In the genomic region with DNA sequence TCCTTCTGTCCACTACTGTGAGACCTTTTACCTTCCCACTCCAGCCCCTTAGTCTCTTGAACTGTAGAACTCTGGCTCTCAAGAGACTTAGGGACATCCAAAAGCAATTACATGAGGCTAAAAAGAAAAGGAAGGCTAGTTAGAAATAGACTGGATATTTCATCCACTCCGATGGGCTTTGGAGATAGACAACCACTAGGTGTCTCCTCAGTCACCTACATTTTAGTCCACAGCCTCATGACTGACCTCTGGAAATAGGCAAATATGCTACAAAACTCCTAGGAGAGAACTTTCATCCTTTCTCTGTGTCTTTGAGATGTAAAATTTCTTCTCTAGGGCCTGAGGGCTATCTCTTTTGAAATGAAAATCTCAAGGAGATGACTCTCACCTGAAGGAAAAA, we compare ENCODE assay signal across 1 cellular context.
TF ChIP-seq lines count a peak whose summit lies in the region.

No MANE protein-coding gene starts in this region.

TF ChIP-seq in HepG2, 621 proteins besides CTCF, POLR2A, EP300 and RAD21 (continued from another document):
- TF ChIP-seq FOSL2 (CRISPR knock-in tag; IDR thresholded peaks at IDR 0.05) (no peak), FOXC1 (CRISPR knock-in tag; IDR thresholded peaks at IDR 0.05; ENCODE audit: borderline replicate concordance) (no peak), AGO2 (optimal IDR thresholded peaks at IDR 0.05; ENCODE audit: low read depth, low read length) (no peak), ZMYM3 (CRISPR knock-in tag; IDR thresholded peaks at IDR 0.05) (no peak), STAG1 (CRISPR knock-in tag; IDR thresholded peaks at IDR 0.05) (peak; percentile 61), YEATS4 (CRISPR knock-in tag; IDR thresholded peaks at IDR 0.05; ENCODE audit: borderline replicate concordance) (no peak), SMC3 (IDR thresholded peaks at IDR 0.05; ENCODE audit: low read length) (peak; percentile 51), CENPBD1 (CRISPR knock-in tag; IDR thresholded peaks at IDR 0.05; ENCODE audit: borderline replicate concordance, low read depth) (no peak), ZNF24 (IDR thresholded peaks at IDR 0.05) (0 out of 2 replicates have a peak, but pooled peaks have one; percentile 34), KDM5B (CRISPR knock-in tag; IDR thresholded peaks at IDR 0.05; ENCODE audit: borderline replicate concordance) (no peak), ZSCAN30 (CRISPR knock-in tag; IDR thresholded peaks at IDR 0.05) (no peak), ZNF615 (CRISPR knock-in tag; IDR thresholded peaks at IDR 0.05; ENCODE audit: borderline replicate concordance) (no peak), KLF9 (CRISPR knock-in tag; IDR thresholded peaks at IDR 0.05; ENCODE audit: low read depth) (no peak)
- TF ChIP-seq, protein P1, sequence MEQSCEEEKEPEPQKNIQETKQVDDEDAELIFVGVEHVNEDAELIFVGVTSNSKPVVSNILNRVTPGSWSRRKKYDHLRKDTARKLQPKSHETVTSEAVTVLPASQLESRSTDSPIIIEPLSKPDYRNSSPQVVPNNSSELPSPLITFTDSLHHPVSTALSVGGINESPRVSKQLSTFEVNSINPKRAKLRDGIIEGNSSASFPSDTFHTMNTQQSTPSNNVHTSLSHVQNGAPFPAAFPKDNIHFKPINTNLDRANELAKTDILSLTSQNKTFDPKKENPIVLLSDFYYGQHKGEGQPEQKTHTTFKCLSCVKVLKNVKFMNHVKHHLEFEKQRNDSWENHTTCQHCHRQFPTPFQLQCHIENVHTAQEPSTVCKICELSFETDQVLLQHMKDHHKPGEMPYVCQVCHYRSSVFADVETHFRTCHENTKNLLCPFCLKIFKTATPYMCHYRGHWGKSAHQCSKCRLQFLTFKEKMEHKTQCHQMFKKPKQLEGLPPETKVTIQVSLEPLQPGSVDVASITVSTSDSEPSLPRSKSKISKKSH (CRISPR knock-in tag; IDR thresholded peaks at IDR 0.05; ENCODE audit: borderline replicate concordance), result no peak
